8 cellular contexts compared by ENCODE assay signal in the genomic region with DNA sequence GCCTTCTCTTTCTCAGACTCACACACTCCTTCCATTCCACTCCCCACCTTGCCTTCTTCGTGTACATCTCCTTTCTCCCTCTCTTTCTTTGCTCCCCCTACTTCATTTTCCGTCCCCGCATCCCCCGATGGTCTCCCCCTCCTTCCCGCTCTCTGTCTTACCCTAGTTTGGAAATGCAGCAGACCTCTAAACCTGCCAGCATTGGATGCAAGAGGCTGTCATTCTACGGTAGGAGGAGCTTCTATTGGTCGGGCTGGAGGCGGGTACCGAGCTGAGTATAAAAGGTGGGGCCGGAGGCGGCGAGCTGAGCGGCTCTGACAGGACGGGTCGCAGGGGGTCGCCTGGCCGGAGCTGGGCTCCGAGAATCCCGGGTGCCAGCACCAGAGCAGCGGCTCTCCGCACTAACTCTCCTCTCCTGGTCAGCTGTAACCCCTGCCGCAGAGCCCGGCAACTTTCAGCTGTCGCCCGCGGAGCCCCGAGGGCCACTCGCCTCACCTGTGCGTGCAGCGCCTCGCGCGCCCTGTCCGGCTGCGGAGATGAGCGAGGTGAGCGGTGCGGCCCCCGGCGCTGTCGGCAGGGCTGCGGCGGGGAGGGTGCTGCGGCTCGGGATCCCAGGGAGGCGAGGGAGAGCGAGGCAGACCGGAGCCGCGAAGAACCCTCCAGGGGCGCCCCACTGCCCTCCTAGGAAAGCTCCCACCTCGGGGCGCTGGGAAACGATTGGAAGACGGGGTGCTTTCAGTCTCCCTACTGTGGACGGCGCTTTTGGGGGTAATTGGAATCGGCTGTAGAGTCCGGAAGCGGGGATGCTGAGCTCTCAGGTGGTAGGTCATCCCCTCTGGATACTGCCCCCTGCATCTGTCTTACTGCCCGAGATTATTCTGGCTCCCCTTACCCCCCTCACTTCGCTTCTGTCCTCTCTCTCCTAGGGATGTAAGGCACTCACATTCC. TPM values are rescaled to one million over a fixed set of nuclear protein-coding genes. Genes with fewer than 3 reads are reported as not detected.
A peak's percentile ranks its signal among the peaks of the same experiment; 100 is the strongest.
DNase-seq lines count a peak whose midpoint lies in the region; ATAC-seq, FAIRE-seq and TF ChIP-seq lines count a peak whose summit lies in the region.

A gene (plus strand): TSS at position 307 of the 948 bp plus-strand sequence. CDS start 230 bp downstream, at position 537.

- no peak within 1 kb of the TSS for H3K9ac ChIP-seq in keratinocyte (ENCODE audit: control insufficient read depth, extremely low read depth, insufficient read depth, low read length)

- H3K4me3 Mint-ChIP-seq in central memory CD8-positive, alpha-beta T cell: peak within 1 kb of the TSS; percentile 72

- peaks cover 21% of the 10 kb centered on the region for H3K4me1 Mint-ChIP-seq in central memory CD8-positive, alpha-beta T cell

- H3K27me3 ChIP-seq in keratinocyte (ENCODE audit: control insufficient read depth, extremely low read depth, insufficient read depth, low read length) (peaks cover 31% of the 10 kb centered on the region), spleen (replicated peaks in 1 of 7) (peaks cover 4 to 60% (median 31%) of the 10 kb centered on the region in 7 donors)

- H3K36me3 ChIP-seq in keratinocyte (ENCODE audit: control insufficient read depth in 2 of 2, extremely low read depth in 1 of 2, insufficient read depth in 2 of 2, low read length in 2 of 2) (no peaks in the 10 kb centered on the region), spleen (no peaks in the 10 kb centered on the region)

- no peak within 1 kb of the TSS for H3K27ac Mint-ChIP-seq in central memory CD8-positive, alpha-beta T cell (ENCODE audit: low read depth)

- no peak for TF ChIP-seq POLR2A in spleen (IDR thresholded peaks at IDR 0.05)

- peak within 1 kb of the TSS; percentile 79 for H3K4me2 ChIP-seq in keratinocyte (ENCODE audit: control insufficient read depth, extremely low read depth, insufficient read depth, low read depth, low read length)

- H3K4me3 ChIP-seq in keratinocyte (ENCODE audit: control insufficient read depth in 2 of 3, extremely low read depth in 1 of 3, insufficient read depth in 2 of 3, low read depth in 1 of 3, low read length in 3 of 3) (peak within 1 kb of the TSS; percentile 31 to 51 (median 44)), spleen (peak within 1 kb of the TSS; percentile 27 to 67 (median 35))

- H3K27me3 Mint-ChIP-seq in central memory CD8-positive, alpha-beta T cell: peaks cover 65% of the 10 kb centered on the region

- FAIRE-seq in keratinocyte (lab: Jason Lieb, UNC): no peak

- peaks cover 2% of the 10 kb centered on the region for H3K36me3 Mint-ChIP-seq in central memory CD8-positive, alpha-beta T cell (ENCODE audit: insufficient read depth)

- DNase-seq in DMS79 treated with DMSO at 0.1 percent for 48 hours (lab: John Stamatoyannopoulos, UW) (peak; percentile 36), T-helper 9 cell (peak; percentile 1), keratinocyte (ENCODE audit: low read depth, low spot score) (no peak), spleen (peak; percentile 73), cerebellar nuclear complex (lab: John Stamatoyannopoulos, UW) (no peak)
- DNase-seq in central memory CD8-positive, alpha-beta T cell (ENCODE audit: low spot score in 2 of 2): no peak

- no peak for TF ChIP-seq CTCF in keratinocyte (optimal IDR thresholded peaks at IDR 0.05 in 1 of 3, IDR thresholded peaks at IDR 0.05 in 1 of 3, conservative IDR thresholded peaks at IDR 0.05 in 1 of 3; ENCODE audit: extremely low read depth in 1 of 3, insufficient read depth in 2 of 3, low read length in 3 of 3)
- no peak for TF ChIP-seq CTCF in spleen (IDR thresholded peaks at IDR 0.05 in 8 of 11, conservative IDR thresholded peaks at IDR 0.05 in 3 of 11)

- H2AFZ ChIP-seq in keratinocyte (ENCODE audit: control insufficient read depth, low read length): peak within 1 kb of the TSS; percentile 59

- H3K9me3 ChIP-seq in keratinocyte (ENCODE audit: control insufficient read depth, low read depth, low read length): no peaks in the 10 kb centered on the region
- H3K9me3 ChIP-seq in spleen: peaks cover 0 to 22% (median 17%) of the 10 kb centered on the region in 8 donors

- H4K20me1 ChIP-seq in keratinocyte (ENCODE audit: control insufficient read depth, extremely low read depth, insufficient read depth, low read length): no peaks in the 10 kb centered on the region

- H3K79me2 ChIP-seq in keratinocyte (ENCODE audit: control insufficient read depth, insufficient read depth, low read length): no peaks in the 10 kb centered on the region

- peak; percentile 67 for ATAC-seq in HG03159 (IDR thresholded peaks at IDR 0.05; ENCODE audit: unreplicated experiment)
- peak; percentile 52 for ATAC-seq in central memory CD8-positive, alpha-beta T cell (replicated peaks; ENCODE audit: extremely low read depth, poor library complexity, severe bottlenecking)
- no peak for ATAC-seq in HG03460 (IDR thresholded peaks at IDR 0.05; ENCODE audit: unreplicated experiment)

- intact Hi-C loops in spleen (cut with DNase I; ENCODE audit: low total_unique reads): no loop called here

- 3 to 7% (median 5%) methylated on average over 45 to 62 of the region's 62 CpGs for WGBS in spleen, 5 donors

- H3K4me1 ChIP-seq in keratinocyte (ENCODE audit: control insufficient read depth, extremely low read depth, insufficient read depth, low read length) (peaks cover 12% of the 10 kb centered on the region), spleen (peaks cover 0 to 16% (median 12%) of the 10 kb centered on the region in 6 donors)

- peaks cover 16% of the 10 kb centered on the region for H3K9me3 Mint-ChIP-seq in central memory CD8-positive, alpha-beta T cell

- H3K9me1 ChIP-seq in keratinocyte (ENCODE audit: control insufficient read depth, extremely low read depth, insufficient read depth, low read length): no peaks in the 10 kb centered on the region

- H3K27ac ChIP-seq in keratinocyte (ENCODE audit: control insufficient read depth, insufficient read depth, low read length): no peak within 1 kb of the TSS
- H3K27ac ChIP-seq in spleen: no peak within 1 kb of the TSS

- dilution Hi-C loops in keratinocyte (cut with MboI; ENCODE audit: extremely low pct_ligation_motif_present, low sequenced_read_pairs): no loop called here

RNA-seq across cellular contexts. Expression of the gene that starts here (rescaled TPM):
- 0.04 to 0.24 TPM in 2 of 3 replicates, not detected in the other for polyA plus RNA-seq in keratinocyte
- not detected for polyA plus RNA-seq in keratinocyte (2011; ENCODE audit: low read depth)
- 0.05 and 0.07 TPM in 2 replicates for polyA plus RNA-seq in keratinocyte (2011; cell fraction: cytosol; rRNA removed)
- polyA plus RNA-seq in keratinocyte (2011; cell fraction: nucleus; rRNA removed): not detected in 2 replicates
- polyA plus RNA-seq in keratinocyte (2012; ENCODE audit: low replicate concordance): not detected in 2 replicates
- polyA minus RNA-seq in keratinocyte: not detected in 3 replicates
- polyA minus RNA-seq in keratinocyte (2011; cell fraction: cytosol; rRNA and poly(A)+ RNA removed): not detected
- polyA minus RNA-seq in keratinocyte (2011; cell fraction: nucleus; rRNA and poly(A)+ RNA removed): not detected in 2 replicates
- total RNA-seq in spleen: under 1 TPM in 2 of 7 donors, not detected in 5; 0.20 to 0.26 TPM
- polyA plus RNA-seq in spleen: under 1 TPM in 2 of 3 donors, not detected in 1; 0.19 to 0.20 TPM

Comparison
In these comparisons a context has a peak if more than half of its experiments do, and no peak if none do; other contexts are left out.
1. Peak in DNase-seq and H3K4me3 ChIP-seq in spleen; RNA of the gene not detected or under 1 TPM.
2. DNase-seq: peak in DMS79 treated with DMSO at 0.1 percent for 48 hours (single experiment) and T-helper 9 cell (single experiment); none in central memory CD8-positive, alpha-beta T cell (0 of 2), keratinocyte (single experiment) and cerebellar nuclear complex (0 of 2).